Comparison of ENCODE assay signal across 16 cellular contexts in the genomic region with DNA sequence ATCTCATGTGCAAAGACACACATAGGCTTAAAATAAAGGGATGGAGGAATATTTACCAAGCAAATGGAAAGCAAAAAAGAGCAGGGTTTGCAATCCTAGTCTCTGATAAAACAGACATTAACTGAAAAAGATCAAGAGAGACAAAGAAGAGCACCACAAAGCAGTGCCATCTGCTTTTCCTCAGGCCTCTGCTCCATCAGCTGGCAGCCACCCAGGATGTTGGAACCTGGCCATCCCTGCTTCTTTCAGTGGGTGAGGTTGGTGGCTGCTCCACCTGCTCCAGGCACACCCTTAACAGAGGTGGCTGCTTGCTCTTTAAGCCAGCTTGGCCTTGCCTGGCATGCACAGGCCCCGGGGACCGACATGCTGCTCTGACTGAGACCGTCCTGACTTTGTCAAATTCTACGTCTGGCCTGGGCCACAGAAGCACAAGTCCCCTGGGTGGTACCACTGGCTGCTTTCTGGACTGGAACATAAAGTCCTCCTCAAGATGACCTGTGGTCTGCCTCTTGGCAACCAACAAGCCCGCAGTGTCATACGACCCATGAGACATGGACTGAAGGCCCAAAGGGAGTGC. TPM values are rescaled to one million over a fixed set of nuclear protein-coding genes. Genes with fewer than 3 reads are reported as not detected.
"Had no signal": no experiment of that assay in that cellular context is flagged by ENCODE, and none has a peak within 500 bp of the region (broad histone marks: within the 10 kb centered on the region; RNA-seq: fewer than 3 reads in every experiment).

No MANE protein-coding gene starts in this region.

RNA-seq across cellular contexts. Expression of a gene that starts 51.0 kb away (rescaled TPM):
- total RNA-seq: activated CD4-positive, alpha-beta memory T cell treated with anti-CD3 and anti-CD28 coated beads, Interleukin-2, amount 10 ng/mL, durations not matched to agents 7 days and 5 days; activated CD4-positive, alpha-beta T cell treated with anti-CD3 and anti-CD28 coated beads for 36 hours; activated CD4-positive, alpha-beta T cell treated with anti-CD3 and anti-CD28 coated beads, Interleukin-2, amount 10 ng/mL, durations not matched to agents 7 days and 5 days; activated CD8-positive, alpha-beta memory T cell treated with anti-CD3 and anti-CD28 coated beads, Interleukin-2, amount 10 ng/mL, durations not matched to agents 7 days and 5 days; activated CD8-positive, alpha-beta T cell treated with anti-CD3 and anti-CD28 coated beads, Interleukin-2, amount 10 ng/mL, durations not matched to agents 7 days and 5 days; activated naive CD8-positive, alpha-beta T cell treated with anti-CD3 and anti-CD28 coated beads, Interleukin-2, amount 10 ng/mL, durations not matched to agents 7 days and 5 days; activated T-helper 2 cell treated with anti-CD3 and anti-CD28 coated beads, Interferon-gamma antibody, Interleukin-2, Interleukin-4, amounts not matched to agents 10 μg/mL and 5 μg/mL and 100 μg/mL, durations not matched to agents 14 hours and 24 hours and 36 hours; ascending aorta; bronchial epithelial cell; cardiac muscle cell; T-cell; T-helper 1 cell treated with Interleukin-12 subunit alpha and Interleukin-12 subunit beta and Interleukin-4 antibody, amounts not matched to agents 30 ng/mL and 1 ng/mL, for 36 hours; T-helper 17 cell; T-helper 2 cell treated with Interferon-gamma antibody and Interleukin-4, amounts not matched to agents 100 ng/mL and 5 ng/mL, for 36 hours; WTC11 had no signal
- polyA plus RNA-seq: adipose tissue, cardiac muscle cell had no signal
